ENCODE assay signal across 1 cellular context in genomic region chr4:2469192-2469984, GRCh38.
TF ChIP-seq lines count a peak whose summit lies in the region.

No MANE protein-coding gene starts in this region.

TF ChIP-seq in HepG2, 621 proteins besides CTCF, POLR2A, EP300 and RAD21 (continued from another document and continues in another):
- TF ChIP-seq HDAC2 (CRISPR knock-in tag; IDR thresholded peaks at IDR 0.05) (peak; percentile 43; the same call in 1 of the 2 replicates), KMT2A (CRISPR knock-in tag; IDR thresholded peaks at IDR 0.05) (peak; percentile 41), REST (IDR thresholded peaks at IDR 0.05; ENCODE audit: borderline replicate concordance in 1 of 2, low read depth in 1 of 2, low read length in 2 of 2) (no peak), SP2 (CRISPR knock-in tag; IDR thresholded peaks at IDR 0.05) (peak; percentile 8; the same call in 1 of the 2 replicates), NFIB (CRISPR knock-in tag; IDR thresholded peaks at IDR 0.05; ENCODE audit: borderline replicate concordance) (no peak), ZBTB14 (CRISPR knock-in tag; IDR thresholded peaks at IDR 0.05) (no peak), MTA1 (CRISPR knock-in tag; IDR thresholded peaks at IDR 0.05; ENCODE audit: borderline replicate concordance) (0 out of 2 replicates have a peak, but pooled peaks have one; percentile 3), GMEB1 (CRISPR knock-in tag; IDR thresholded peaks at IDR 0.05; ENCODE audit: borderline replicate concordance) (no peak), ZFP37 (CRISPR knock-in tag; IDR thresholded peaks at IDR 0.05; ENCODE audit: borderline replicate concordance) (no peak), ASH2L (IDR thresholded peaks at IDR 0.05; ENCODE audit: insufficient read length, low read depth, low read length) (peak; percentile 83), ZNF556 (CRISPR knock-in tag; IDR thresholded peaks at IDR 0.05; ENCODE audit: borderline replicate concordance) (0 out of 2 replicates have a peak, but pooled peaks have one; percentile 23), REXO4 (CRISPR knock-in tag; IDR thresholded peaks at IDR 0.05; ENCODE audit: borderline replicate concordance) (no peak), NR2F6 (IDR thresholded peaks at IDR 0.05) (no peak), NR2F6 (CRISPR knock-in tag; IDR thresholded peaks at IDR 0.05) (0 out of 2 replicates have a peak, but pooled peaks have one; percentile 11), ZNF546 (CRISPR knock-in tag; conservative IDR thresholded peaks at IDR 0.05) (no peak), MAX (IDR thresholded peaks at IDR 0.05) (peak; percentile 60), SPEN (CRISPR knock-in tag; IDR thresholded peaks at IDR 0.05; ENCODE audit: low read depth) (peak; percentile 77; the same call in 1 of the 2 replicates), TMF1 (CRISPR knock-in tag; IDR thresholded peaks at IDR 0.05; ENCODE audit: low read depth) (peak; percentile 30; the same call in 1 of the 2 replicates), ARID5B (CRISPR knock-in tag; IDR thresholded peaks at IDR 0.05) (peak; percentile 32; the same call in 1 of the 2 replicates), KDM5A (IDR thresholded peaks at IDR 0.05; ENCODE audit: borderline replicate concordance, low read length) (peak; percentile 81), ZFY (CRISPR knock-in tag; IDR thresholded peaks at IDR 0.05) (peak; percentile 69), HNF1A (IDR thresholded peaks at IDR 0.05; ENCODE audit: low read depth) (no peak), HNF1A (CRISPR knock-in tag; IDR thresholded peaks at IDR 0.05; ENCODE audit: borderline replicate concordance) (no peak), NCOA2 (CRISPR knock-in tag; IDR thresholded peaks at IDR 0.05) (no peak), ARID4A (CRISPR knock-in tag; IDR thresholded peaks at IDR 0.05; ENCODE audit: borderline replicate concordance) (peak; percentile 47; the same call in 1 of the 2 replicates), AHR (CRISPR knock-in tag; IDR thresholded peaks at IDR 0.05) (0 out of 2 replicates have a peak, but pooled peaks have one; percentile 45), KAT7 (CRISPR knock-in tag; IDR thresholded peaks at IDR 0.05; ENCODE audit: borderline replicate concordance) (0 out of 2 replicates have a peak, but pooled peaks have one; percentile 21), GATAD1 (CRISPR knock-in tag; IDR thresholded peaks at IDR 0.05) (no peak; the same call in 1 of the 2 replicates), CC2D1A (CRISPR knock-in tag; IDR thresholded peaks at IDR 0.05) (no peak), ZNF790 (CRISPR knock-in tag; IDR thresholded peaks at IDR 0.05; ENCODE audit: borderline replicate concordance) (no peak), ZNF746 (CRISPR knock-in tag; IDR thresholded peaks at IDR 0.05) (no peak), TBX2 (CRISPR knock-in tag; IDR thresholded peaks at IDR 0.05; ENCODE audit: borderline replicate concordance) (peak; percentile 12; the same call in 1 of the 2 replicates), CSRNP2 (CRISPR knock-in tag; conservative IDR thresholded peaks at IDR 0.05; ENCODE audit: low read depth) (no peak), ATF7-NPFF (CRISPR knock-in tag; IDR thresholded peaks at IDR 0.05; ENCODE audit: low read depth) (peak; percentile 27; the same call in 1 of the 2 replicates), ZNF317 (CRISPR knock-in tag; IDR thresholded peaks at IDR 0.05) (peak; percentile 15; the same call in 1 of the 2 replicates), ZNF563 (CRISPR knock-in tag; IDR thresholded peaks at IDR 0.05) (peak; percentile 66)
